ENCODE assay signal across 33 cellular contexts in the genomic region with DNA sequence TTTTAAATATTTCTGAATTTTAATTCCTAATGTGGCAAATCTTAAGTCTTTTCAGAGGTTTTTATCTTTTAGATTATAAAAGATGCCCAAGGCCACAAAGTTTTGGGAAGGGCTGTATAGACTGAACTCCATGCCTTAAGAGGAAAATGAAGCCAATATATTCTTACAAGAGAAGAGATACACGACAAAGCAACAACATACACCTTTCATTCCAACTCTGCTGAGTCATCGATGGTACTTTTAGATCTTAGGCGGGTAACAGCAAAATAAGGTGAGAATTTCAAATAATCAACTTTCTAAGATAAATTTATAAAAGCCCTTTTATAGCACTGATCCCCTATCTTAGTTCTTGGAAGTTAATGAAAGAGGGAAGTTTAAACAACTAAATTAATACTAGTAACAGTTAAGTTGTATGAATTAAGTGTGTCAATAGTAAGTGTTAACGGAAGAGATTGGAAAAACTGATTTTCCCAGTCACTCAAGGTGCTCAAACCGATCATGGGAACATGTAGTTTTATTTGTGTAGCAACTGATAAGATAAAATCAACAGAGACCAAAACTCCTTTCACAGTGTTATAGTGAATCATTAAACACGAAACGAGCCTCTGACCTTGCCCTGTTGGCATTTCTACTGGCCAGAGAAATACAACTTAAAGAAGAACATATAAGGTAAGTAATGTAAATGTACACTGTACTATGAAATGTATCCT. TPM values are rescaled to one million over a fixed set of nuclear protein-coding genes. Genes with fewer than 3 reads are reported as not detected.
DNase-seq lines count a peak whose midpoint lies in the region; ATAC-seq, FAIRE-seq and TF ChIP-seq lines count a peak whose summit lies in the region.
"Had no signal": no experiment of that assay in that cellular context is flagged by ENCODE, and none has a peak within 500 bp of the region (broad histone marks: within the 10 kb centered on the region; RNA-seq: fewer than 3 reads in every experiment).

No MANE protein-coding gene starts in this region.

- no peak for ATAC-seq in PC-3
- ATAC-seq in HG02852 (IDR thresholded peaks at IDR 0.05; ENCODE audit: unreplicated experiment) = no peak
- ATAC-seq: heart left ventricle; stimulated activated memory B cell treated with anti-CD40 and anti-IgM and Interleukin-4, amounts not matched to agents 10 μg/mL and 1 μg/mL and 100 μg/mL, for 72 hours had no signal

- CTCF ChIA-PET in PC-3 (lab: Charles Lee) = no interaction called here

- peak; percentile 61 for FAIRE-seq in islet of Langerhans (lab: Jason Lieb, UNC)
- FAIRE-seq: HTR-8/SVneo had no signal

- in situ Hi-C loops in Caki2 (cut with HindIII; ENCODE audit: low pct_unique_long_range_greater_than_20kb, low sequenced_read_pairs) = no loop called here

- no peak overlapping the region for H2AFZ ChIP-seq in PC-3 (ENCODE audit: low read length)
- H2AFZ ChIP-seq: PC-9 had no signal

- H3K9ac ChIP-seq in PC-3 (ENCODE audit: low read length) = no peak overlapping the region
- H3K9ac ChIP-seq in mucosa of rectum (ENCODE audit: low read depth in 1 of 2, low read length in 2 of 2) = no peak overlapping the region

- H3K27me3 ChIP-seq in PC-3 (ENCODE audit: low read length) (no peaks in the 10 kb centered on the region), mucosa of rectum (ENCODE audit: control insufficient read depth in 2 of 2, insufficient read depth in 2 of 2, low read length in 2 of 2) (no peaks in the 10 kb centered on the region), suprapubic skin (no peaks in the 10 kb centered on the region)
- H3K27me3 ChIP-seq: esophagus squamous epithelium, heart left ventricle, neutrophil, uterus had no signal

- no TSS peak for BruUV-seq in PC-3 (replicated peaks; lab: Mats Ljungman, UMichigan)

- no peaks in the 10 kb centered on the region for H3K79me2 ChIP-seq in PC-3 (ENCODE audit: low read length)

- H3K9me2 ChIP-seq in PC-3 (replicated peaks; ENCODE audit: low read length) = no peaks in the 10 kb centered on the region

- TF ChIP-seq POLR2A in suprapubic skin (IDR thresholded peaks at IDR 0.05) = no peak
- no peak for TF ChIP-seq POLR2A in erythroblast (IDR thresholded peaks at IDR 0.05; ENCODE audit: low read length)

- TF ChIP-seq EP300 in suprapubic skin (IDR thresholded peaks at IDR 0.05) = no peak

- H3K9me3 ChIP-seq in PC-3 (ENCODE audit: low read length) = no peaks in the 10 kb centered on the region
- H3K9me3 ChIP-seq in mucosa of rectum (ENCODE audit: control insufficient read depth in 2 of 2, low read length in 2 of 2) = no peaks in the 10 kb centered on the region
- H3K9me3 ChIP-seq in suprapubic skin = no peaks in the 10 kb centered on the region
- H3K9me3 ChIP-seq: esophagus squamous epithelium, heart left ventricle, neutrophil, prostate gland, thoracic aorta, uterus had no signal

- H3K4me1 ChIP-seq in PC-3 (ENCODE audit: insufficient read depth, low read length) (peaks cover 7% of the 10 kb centered on the region), mucosa of rectum (ENCODE audit: control insufficient read depth in 2 of 2, insufficient read depth in 2 of 2, low read length in 2 of 2) (peaks cover 0 to 3% of the 10 kb centered on the region in 2 donors), suprapubic skin (no peaks in the 10 kb centered on the region)
- H3K4me1 ChIP-seq: esophagus squamous epithelium, heart left ventricle, prostate gland, uterus had no signal

- TF ChIP-seq CTCF in PC-3 (conservative IDR thresholded peaks at IDR 0.05; ENCODE audit: low read depth, low read length) (no peak), suprapubic skin (IDR thresholded peaks at IDR 0.05) (no peak)

- H4K20me1 ChIP-seq in PC-3 (ENCODE audit: low read length) = no peaks in the 10 kb centered on the region

- POLR2A ChIA-PET in PC-3 (lab: Charles Lee; ENCODE audit: unreplicated experiment) = no interaction called here

- H3K4me2 ChIP-seq in PC-3 (ENCODE audit: low read length) = no peak overlapping the region
- H3K4me2 ChIP-seq: PC-9 had no signal

- H3F3A ChIP-seq in PC-3 (ENCODE audit: low read length, unreplicated experiment) = no peaks in the 10 kb centered on the region

- WGBS in suprapubic skin = 74% methylated on average over 7 of the region's 7 CpGs

- H3K27ac ChIP-seq in PC-3 (ENCODE audit: low read length) (no peak overlapping the region), mucosa of rectum (ENCODE audit: low read depth in 2 of 2, low read length in 2 of 2) (peak overlapping the region; percentile 12 to 55), suprapubic skin (no peak overlapping the region)
- H3K27ac ChIP-seq: C4-2B, esophagus squamous epithelium, heart left ventricle, neutrophil, PC-9, prostate gland, thoracic aorta, uterus had no signal

- no peaks in the 10 kb centered on the region for H3K36me3 ChIP-seq in PC-3 (ENCODE audit: low read depth, low read length)
- H3K36me3 ChIP-seq in mucosa of rectum (ENCODE audit: control insufficient read depth in 2 of 2, insufficient read depth in 2 of 2, low read length in 2 of 2) = no peaks in the 10 kb centered on the region
- H3K36me3 ChIP-seq in suprapubic skin = no peaks in the 10 kb centered on the region
- H3K36me3 ChIP-seq: esophagus squamous epithelium, heart left ventricle, neutrophil, prostate gland, thoracic aorta, uterus had no signal

- DNase-seq in Caki2 (ENCODE audit: low read depth) (peak; percentile 21), PC-3 (peak; percentile 9), suprapubic skin (ENCODE audit: low spot score in 2 of 2) (no peak), erythroblast (lab: John Stamatoyannopoulos, UW) (no peak)
- no peak for DNase-seq in stimulated activated CD4-positive, alpha-beta T cell treated with anti-CD3 and anti-CD28 coated beads, Interleukin-4, amount 100 ng/mL, for 4 hours
- DNase-seq: 8988T; activated CD4-positive, alpha-beta memory T cell treated with anti-CD3 and anti-CD28 coated beads, Interleukin-2, amount 10 ng/mL, durations not matched to agents 7 days and 5 days; activated CD4-positive, CD25-positive, alpha-beta regulatory T cell treated with anti-CD3 and anti-CD28 coated beads, Interleukin-2, amount 50 U/mL, for 72 hours; activated CD8-positive, alpha-beta memory T cell treated with anti-CD3 and anti-CD28 coated beads, Interleukin-2, amount 50 U/mL, for 48 hours; activated naive CD4-positive, alpha-beta T cell treated with anti-CD3 and anti-CD28 coated beads for 36 hours; COR-L47; dermis blood vessel endothelial cell; esophagus squamous epithelium; foreskin melanocyte; heart left ventricle; mammary epithelial cell; NCI-H1436; NCI-H2081; NCI-H2227 treated with DMSO at 0.1 percent for 48 hours; NCI-H526 treated with DMSO at 0.1 percent for 48 hours; PC-9; stimulated activated CD4-positive, alpha-beta T cell treated with anti-CD3 and anti-CD28 coated beads, Interleukin-15, amount 100 ng/mL, for 24 hours; uterus had no signal

- H3K4me3 ChIP-seq in PC-3 (ENCODE audit: low read length) (no peak overlapping the region), mucosa of rectum (ENCODE audit: low read length in 2 of 2) (no peak overlapping the region), suprapubic skin (no peak overlapping the region)
- H3K4me3 ChIP-seq: esophagus squamous epithelium, heart left ventricle, PC-9, prostate gland, thoracic aorta, uterus had no signal

- intact Hi-C loops in PC-3 (cut with micrococcal nuclease) = no loop called here

RNA-seq across cellular contexts. Expression of gene PIK3C2G, which starts 18.8 kb away (rescaled TPM):
- not detected in 2 replicates for total RNA-seq in Caki2 (2014; rRNA removed; shearing (Covaris generic); ENCODE audit: low replicate concordance)
- total RNA-seq in PC-3 (2014; rRNA removed) (not detected in 2 replicates), suprapubic skin (10 to 100 TPM; 23.6 to 80.5 (median 37.1) TPM)
- total RNA-seq: activated CD4-positive, alpha-beta memory T cell treated with anti-CD3 and anti-CD28 coated beads, Interleukin-2, amount 10 ng/mL, durations not matched to agents 7 days and 5 days; activated naive CD4-positive, alpha-beta T cell treated with anti-CD3 and anti-CD28 coated beads for 36 hours; heart left ventricle; T-helper 2 cell treated with Interferon-gamma antibody and Interleukin-4, amounts not matched to agents 100 ng/mL and 5 ng/mL, for 36 hours; thoracic aorta had no signal

Comparison
In these comparisons a context has a peak if more than half of its experiments do, and no peak if none do; other contexts are left out.
1. DNase-seq: peak in Caki2 (single experiment) and PC-3 (single experiment); none in suprapubic skin (0 of 2), erythroblast (0 of 2) and stimulated activated CD4-positive, alpha-beta T cell treated with anti-CD3 and anti-CD28 coated beads, Interleukin-4, amount 100 ng/mL, for 4 hours (0 of 2).
2. H3K27ac ChIP-seq: peak in mucosa of rectum (2 of 2); none in PC-3 (single experiment) and suprapubic skin (single experiment).
3. RNA of gene PIK3C2G, which starts 18.8 kb away (total RNA-seq): 23.6 to 80.5 TPM in suprapubic skin; not detected in Caki2 and not detected in PC-3; every median in the first group is over 10 times any median in the second.